In the genomic region with DNA sequence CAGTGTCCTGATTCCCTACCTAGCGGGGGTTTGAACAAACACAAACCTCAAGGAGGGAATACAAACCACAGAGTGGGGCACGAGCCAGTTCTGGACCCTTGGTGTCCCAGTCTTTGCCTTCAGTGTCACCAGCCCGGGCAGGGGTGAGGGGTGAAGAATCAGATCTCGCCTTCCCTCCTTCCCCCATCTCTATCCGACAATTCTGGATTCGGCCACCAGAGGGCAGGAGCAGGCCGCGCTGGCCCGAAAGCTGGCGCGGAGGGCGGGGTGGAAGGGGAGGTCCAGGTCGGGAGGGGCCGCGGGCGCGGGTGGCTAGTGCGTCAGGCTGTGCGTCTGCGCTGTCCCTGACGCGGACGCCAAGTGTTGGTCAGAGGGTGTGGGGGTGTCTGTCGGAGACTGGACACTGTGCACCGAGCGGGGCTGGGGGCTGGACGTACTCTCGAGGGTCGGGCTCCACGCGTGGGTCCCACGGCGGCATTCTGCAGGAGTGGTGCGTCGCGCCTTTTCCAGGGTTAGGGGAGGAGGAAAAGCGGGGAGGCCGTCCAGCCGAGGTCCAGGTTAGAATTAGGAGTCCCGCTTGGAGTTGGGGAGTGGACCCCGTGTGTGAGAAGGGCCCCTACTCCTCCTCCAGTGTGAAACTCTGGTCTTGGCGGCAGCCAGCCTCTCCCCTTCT, we compare ENCODE assay signal across 8 cellular contexts. TPM values are rescaled to one million over a fixed set of nuclear protein-coding genes. Genes with fewer than 3 reads are reported as not detected.
A peak's percentile ranks its signal among the peaks of the same experiment; 100 is the strongest.
DNase-seq lines count a peak whose midpoint lies in the region; ATAC-seq, FAIRE-seq and TF ChIP-seq lines count a peak whose summit lies in the region.

No MANE protein-coding gene starts in this region.

- H3K27ac Mint-ChIP-seq in activated naive CD4-positive, alpha-beta T cell treated with anti-CD3 and anti-CD28 coated beads, Interleukin-2, amount 50 U/mL, for 72 hours: no peak overlapping the region

- no peaks in the 10 kb centered on the region for H3K36me3 Mint-ChIP-seq in activated naive CD4-positive, alpha-beta T cell treated with anti-CD3 and anti-CD28 coated beads, Interleukin-2, amount 50 U/mL, for 72 hours

- CTCF ChIA-PET in AG04450 (lab: Charles Lee): interaction anchor here (0.5 to 2.4 kb wide), 18 partner anchors 8 to 282 kb away, joined by 3 to 13 read pairs (median 5); a partner anchor contains a TSS

- intact Hi-C loops in Right ventricle myocardium inferior (cut with DNase I): no loop called here
- intact Hi-C loops in pancreas (cut with DNase I): no loop called here
- intact Hi-C loops in thyroid gland (cut with DNase I): no loop called here

- FAIRE-seq in GM19239 (lab: Jason Lieb, UNC) (peak; percentile 42), pancreas (lab: Jason Lieb, UNC) (no peak)

- H3K27me3 ChIP-seq in AG04450 (ENCODE audit: control insufficient read depth, insufficient read depth, low read length) (peaks cover 82% of the 10 kb centered on the region), pancreas (peaks cover 0 to 9% (median 0%) of the 10 kb centered on the region in 4 donors), thyroid gland (peaks cover 24% of the 10 kb centered on the region)

- DNase-seq in AG04450 (ENCODE audit: low read depth, low spot score) (peak; percentile 27), GM19239 (ENCODE audit: insufficient read length, low spot score) (peak; percentile 91), MV-4-11 (lab: John Stamatoyannopoulos, UW) (peak; percentile 49), SK-N-MC (ENCODE audit: low read depth, low spot score) (no peak), Right ventricle myocardium inferior (ENCODE audit: missing footprints) (peak; percentile 90), pancreas (peak; percentile 94 to 99 (median 96)), thyroid gland (peak; percentile 81 to 85)
- DNase-seq in activated naive CD4-positive, alpha-beta T cell treated with anti-CD3 and anti-CD28 coated beads, Interleukin-2, amount 50 U/mL, for 72 hours (ENCODE audit: low spot score in 2 of 2): peak in 1 of 2 donors; percentile 95

- no peaks in the 10 kb centered on the region; the same call in 1 of the 2 replicates for H3K9me3 ChIP-seq in AG04450 (ENCODE audit: control insufficient read depth, insufficient read depth, low read length)
- no peaks in the 10 kb centered on the region for H3K9me3 ChIP-seq in SK-N-MC (ENCODE audit: low read depth, low read length)
- no peaks in the 10 kb centered on the region for H3K9me3 ChIP-seq in pancreas
- no peaks in the 10 kb centered on the region for H3K9me3 ChIP-seq in thyroid gland

- no peak overlapping the region for H3K9ac ChIP-seq in SK-N-MC (ENCODE audit: insufficient read length)

- no peaks in the 10 kb centered on the region for H3K36me3 ChIP-seq in SK-N-MC (ENCODE audit: insufficient read depth, low read length)
- H3K36me3 ChIP-seq in pancreas: no peaks in the 10 kb centered on the region
- no peaks in the 10 kb centered on the region for H3K36me3 ChIP-seq in thyroid gland

- POLR2A ChIA-PET in AG04450 (lab: Yijun Ruan, JAX): no interaction called here

- no peak for TF ChIP-seq POLR2A in thyroid gland (IDR thresholded peaks at IDR 0.05)

- ATAC-seq in activated naive CD4-positive, alpha-beta T cell treated with anti-CD3 and anti-CD28 coated beads, Interleukin-2, amount 50 U/mL, for 72 hours: peak; percentile 73 to 80
- ATAC-seq in Right ventricle myocardium inferior (peak; percentile 91), pancreas (peak; percentile 77 to 88 (median 82))

- H3K4me1 ChIP-seq in pancreas: peaks cover 10 to 30% (median 19%) of the 10 kb centered on the region in 3 donors
- peaks cover 18 to 24% of the 10 kb centered on the region in 2 donors for H3K4me1 ChIP-seq in thyroid gland

- H3K9me3 Mint-ChIP-seq in activated naive CD4-positive, alpha-beta T cell treated with anti-CD3 and anti-CD28 coated beads, Interleukin-2, amount 50 U/mL, for 72 hours: no peaks in the 10 kb centered on the region

- H3K27ac ChIP-seq in AG04450 (ENCODE audit: low read depth, low read length) (no peak overlapping the region), SK-N-MC (no peak overlapping the region), pancreas (peak overlapping the region; percentile 82 to 90 (median 86)), thyroid gland (no peak overlapping the region)

- H3K4me3 ChIP-seq in AG04450 (ENCODE audit: low read depth, low read length) (peak overlapping the region; percentile 52), SK-N-MC (peak overlapping the region; percentile 74), pancreas (peak overlapping the region in 3 of 4 donors; percentile 23 to 46 (median 37)), thyroid gland (replicated peaks in 1 of 3) (peak overlapping the region in 1 of 3 donors; percentile 12)

- peak; percentile 89 for TF ChIP-seq CTCF in AG04450 (IDR thresholded peaks at IDR 0.05; ENCODE audit: low read depth, low read length)
- peak; percentile 86 to 96 (median 90) for TF ChIP-seq CTCF in pancreas (IDR thresholded peaks at IDR 0.05)
- peak; percentile 66 to 94 (median 82) for TF ChIP-seq CTCF in thyroid gland (IDR thresholded peaks at IDR 0.05)

- 2% methylated on average over 42 of the region's 42 CpGs for WGBS in pancreas, 2 donors
- WGBS in thyroid gland, 2 donors: 1 to 3% methylated on average over 25 to 38 of the region's 42 CpGs

RNA-seq across cellular contexts. Expression of a gene that starts 2.9 kb away (rescaled TPM):
- 0.19 TPM in 1 of 2 replicates, not detected in the other for polyA plus RNA-seq in AG04450 (2011; rRNA removed)
- polyA minus RNA-seq in AG04450 (2011; rRNA and poly(A)+ RNA removed): not detected in 2 replicates
- not detected for total RNA-seq in activated naive CD4-positive, alpha-beta T cell treated with anti-CD3 and anti-CD28 coated beads, Interleukin-2, amount 50 U/mL, for 72 hours
- not detected for total RNA-seq in Right ventricle myocardium inferior
- total RNA-seq in pancreas: 10 to 100 TPM in 2 of 6 donors, 1 to 10 TPM in 4; 3.7 to 29.6 (median 7.4) TPM
- 100 to 1,000 TPM in 1 of 2 donors, 10 to 100 TPM in 1; 66.3 to 314 TPM for polyA plus RNA-seq in pancreas
- total RNA-seq in thyroid gland: not detected

RNA-seq across cellular contexts. Expression of a gene that starts 11.1 kb away (rescaled TPM):
- polyA plus RNA-seq in AG04450 (2011; rRNA removed) (not detected in 2 replicates), pancreas (10 to 100 TPM in 1 of 2 donors, 1 to 10 TPM in 1; 3.9 to 32.6 TPM)
- not detected in 2 replicates for polyA minus RNA-seq in AG04450 (2011; rRNA and poly(A)+ RNA removed)
- total RNA-seq in activated naive CD4-positive, alpha-beta T cell treated with anti-CD3 and anti-CD28 coated beads, Interleukin-2, amount 50 U/mL, for 72 hours: not detected
- total RNA-seq in Right ventricle myocardium inferior (not detected), pancreas (1 to 10 TPM in 2 of 6 donors, under 1 TPM in 4; 0.35 to 3.1 (median 0.72) TPM), thyroid gland (not detected)

RNA-seq across cellular contexts. Expression of a gene that starts 36.6 kb away (rescaled TPM):
- 0.04 and 0.05 TPM in 2 replicates for polyA plus RNA-seq in AG04450 (2011; rRNA removed)
- polyA minus RNA-seq in AG04450 (2011; rRNA and poly(A)+ RNA removed): 0.09 TPM in 1 of 2 replicates, not detected in the other
- not detected for total RNA-seq in activated naive CD4-positive, alpha-beta T cell treated with anti-CD3 and anti-CD28 coated beads, Interleukin-2, amount 50 U/mL, for 72 hours
- total RNA-seq in Right ventricle myocardium inferior: not detected
- total RNA-seq in pancreas: 1 to 10 TPM in 2 of 6 donors, under 1 TPM in 4; 0.19 to 1.7 (median 0.65) TPM
- polyA plus RNA-seq in pancreas: 1 to 10 TPM; 4.2 to 8.6 TPM
- total RNA-seq in thyroid gland: under 1 TPM in 1 of 4 donors, not detected in 3; 0.39 TPM

RNA-seq across cellular contexts. Expression of a gene that starts 45.2 kb away (rescaled TPM):
- polyA plus RNA-seq in AG04450 (2011; rRNA removed): not detected in 2 replicates
- polyA minus RNA-seq in AG04450 (2011; rRNA and poly(A)+ RNA removed): not detected in 2 replicates
- not detected for total RNA-seq in activated naive CD4-positive, alpha-beta T cell treated with anti-CD3 and anti-CD28 coated beads, Interleukin-2, amount 50 U/mL, for 72 hours
- total RNA-seq in Right ventricle myocardium inferior: not detected
- total RNA-seq in pancreas: under 1 TPM; 0.06 to 0.22 (median 0.12) TPM
- under 1 TPM; 0.19 to 0.38 TPM for polyA plus RNA-seq in pancreas
- 1 to 10 TPM in 1 of 4 donors, under 1 TPM in 2, not detected in 1; under 0.01 to 1.3 (median 0.78) TPM for total RNA-seq in thyroid gland

Comparison
In these comparisons a context has a peak if more than half of its experiments do, and no peak if none do; other contexts are left out.
1. H3K27ac ChIP-seq: peak in pancreas (4 of 4); none in AG04450 (single experiment), SK-N-MC (single experiment) and thyroid gland (0 of 3).
2. Peak in every context shown above with its lines, with median percentiles within 50 percentile points of each other: CTCF ChIP-seq and ATAC-seq.